1 cellular context compared by ENCODE assay signal in genomic region chr1:209827384-209828261, GRCh38.
TF ChIP-seq lines count a peak whose summit lies in the region.

UTP25 (plus strand) TSS chr1:209827972; CDS start chr1:209828064, 92 bp downstream.

TF ChIP-seq in HepG2, 621 proteins besides CTCF, POLR2A, EP300 and RAD21 (continued from another document and continues in another):
- TF ChIP-seq MLXIP (CRISPR knock-in tag; IDR thresholded peaks at IDR 0.05; ENCODE audit: borderline replicate concordance) = no peak
- no peak for TF ChIP-seq ZNF276 (CRISPR knock-in tag; IDR thresholded peaks at IDR 0.05; ENCODE audit: low read depth)
- TF ChIP-seq PCBP2 (optimal IDR thresholded peaks at IDR 0.05; ENCODE audit: low read depth, low read length, poor library complexity, severe bottlenecking) = no peak
- TF ChIP-seq ZSCAN12 (CRISPR knock-in tag; IDR thresholded peaks at IDR 0.05) = no peak
- no peak for TF ChIP-seq ZNF335 (CRISPR knock-in tag; IDR thresholded peaks at IDR 0.05)
- TF ChIP-seq KDM3A (CRISPR knock-in tag; IDR thresholded peaks at IDR 0.05; ENCODE audit: low read depth) = peak; percentile 62
- peak; percentile 94 for TF ChIP-seq PITX1 (CRISPR knock-in tag; IDR thresholded peaks at IDR 0.05)
- no peak for TF ChIP-seq CC2D1A (CRISPR knock-in tag; IDR thresholded peaks at IDR 0.05)
- no peak for TF ChIP-seq SP2 (CRISPR knock-in tag; IDR thresholded peaks at IDR 0.05)
- TF ChIP-seq PRDM15 (CRISPR knock-in tag; IDR thresholded peaks at IDR 0.05) = no peak
- TF ChIP-seq KMT2B (CRISPR knock-in tag; IDR thresholded peaks at IDR 0.05) = peak; percentile 92
- TF ChIP-seq ZNF563 (CRISPR knock-in tag; IDR thresholded peaks at IDR 0.05) = 0 out of 2 replicates have a peak, but pooled peaks have one; percentile 16
- TF ChIP-seq NR3C1 (CRISPR knock-in tag; IDR thresholded peaks at IDR 0.05) = no peak
- no peak for TF ChIP-seq STAT6 (CRISPR knock-in tag; IDR thresholded peaks at IDR 0.05; ENCODE audit: borderline replicate concordance)
- TF ChIP-seq PATZ1 (CRISPR knock-in tag; IDR thresholded peaks at IDR 0.05) = no peak
- peak; percentile 56; the same call in 1 of the 2 replicates for TF ChIP-seq THAP9 (CRISPR knock-in tag; IDR thresholded peaks at IDR 0.05; ENCODE audit: borderline replicate concordance)
- TF ChIP-seq SOX6 (IDR thresholded peaks at IDR 0.05) = no peak
- TF ChIP-seq SOX6 (CRISPR knock-in tag; IDR thresholded peaks at IDR 0.05) = peak; percentile 68
- no peak for TF ChIP-seq ZBED4 (CRISPR knock-in tag; IDR thresholded peaks at IDR 0.05; ENCODE audit: borderline replicate concordance)
- no peak for TF ChIP-seq ZNF317 (CRISPR knock-in tag; IDR thresholded peaks at IDR 0.05)
- TF ChIP-seq ZNF232 (CRISPR knock-in tag; IDR thresholded peaks at IDR 0.05; ENCODE audit: borderline replicate concordance) = no peak
- no peak for TF ChIP-seq STAT5B (CRISPR knock-in tag; IDR thresholded peaks at IDR 0.05)
- TF ChIP-seq DMTF1 (CRISPR knock-in tag; IDR thresholded peaks at IDR 0.05) = no peak
- TF ChIP-seq PBX2 (CRISPR knock-in tag; IDR thresholded peaks at IDR 0.05) = no peak
- 0 out of 2 replicates have a peak, but pooled peaks have one; percentile 9 for TF ChIP-seq ZNF12 (CRISPR knock-in tag; IDR thresholded peaks at IDR 0.05)
- peak; percentile 91; the same call in 1 of the 2 replicates for TF ChIP-seq KLF9 (CRISPR knock-in tag; IDR thresholded peaks at IDR 0.05; ENCODE audit: low read depth)
- peak; percentile 97 for TF ChIP-seq PHF20 (CRISPR knock-in tag; IDR thresholded peaks at IDR 0.05)
- TF ChIP-seq PRPF4 (IDR thresholded peaks at IDR 0.05; ENCODE audit: low read depth, low read length, poor library complexity, severe bottlenecking) = no peak
- TF ChIP-seq CCDC6 (CRISPR knock-in tag; IDR thresholded peaks at IDR 0.05) = peak; percentile 53; the same call in 1 of the 2 replicates
